11 cellular contexts compared by ENCODE assay signal in genomic region chr3:150951923-150952322, GRCh38. TPM values are rescaled to one million over a fixed set of nuclear protein-coding genes. Genes with fewer than 3 reads are reported as not detected.
"Had no signal": no experiment of that assay in that cellular context is flagged by ENCODE, and none has a peak within 500 bp of the region (broad histone marks: within the 10 kb centered on the region; RNA-seq: fewer than 3 reads in every experiment).

No MANE protein-coding gene starts in this region.

- FAIRE-seq: H54 had no signal

- H3K9me3 Mint-ChIP-seq: HFFc6 had no signal

- H3K27ac Mint-ChIP-seq: H9, HFFc6 had no signal

- H3K4me3 ChIP-seq: GM23248, HAP-1 had no signal

- H3K4me1 Mint-ChIP-seq: H9 had no signal

- H3K4me1 ChIP-seq: HAP-1 had no signal

- H3K9ac ChIP-seq: GM23248 had no signal

- H3K36me3 ChIP-seq: HAP-1 had no signal

- ATAC-seq: HCT116 had no signal

- H3K27ac ChIP-seq: GM23248 had no signal

- H2AFZ ChIP-seq: GM23248 had no signal

- H3K9me3 ChIP-seq: HAP-1 had no signal

- DNase-seq: GM23248, GOT3, H7, H9, HCEC 1CT, HFFc6 had no signal

- H3K4me3 Mint-ChIP-seq: H9, HFFc6 had no signal

RNA-seq across cellular contexts. Expression of gene CLRN1, which starts 20.6 kb away (rescaled TPM):
- total RNA-seq: GM23248, H4, H9, HFFc6 had no signal
- polyA plus RNA-seq: GM23248 had no signal

RNA-seq across cellular contexts. Expression of gene MINDY4B, which starts 46.7 kb away (rescaled TPM):
- total RNA-seq: GM23248, H1, H4, H7, H9, HFFc6 had no signal
- polyA plus RNA-seq: GM23248, H1 had no signal
